8 cellular contexts compared by ENCODE assay signal in the genomic region with DNA sequence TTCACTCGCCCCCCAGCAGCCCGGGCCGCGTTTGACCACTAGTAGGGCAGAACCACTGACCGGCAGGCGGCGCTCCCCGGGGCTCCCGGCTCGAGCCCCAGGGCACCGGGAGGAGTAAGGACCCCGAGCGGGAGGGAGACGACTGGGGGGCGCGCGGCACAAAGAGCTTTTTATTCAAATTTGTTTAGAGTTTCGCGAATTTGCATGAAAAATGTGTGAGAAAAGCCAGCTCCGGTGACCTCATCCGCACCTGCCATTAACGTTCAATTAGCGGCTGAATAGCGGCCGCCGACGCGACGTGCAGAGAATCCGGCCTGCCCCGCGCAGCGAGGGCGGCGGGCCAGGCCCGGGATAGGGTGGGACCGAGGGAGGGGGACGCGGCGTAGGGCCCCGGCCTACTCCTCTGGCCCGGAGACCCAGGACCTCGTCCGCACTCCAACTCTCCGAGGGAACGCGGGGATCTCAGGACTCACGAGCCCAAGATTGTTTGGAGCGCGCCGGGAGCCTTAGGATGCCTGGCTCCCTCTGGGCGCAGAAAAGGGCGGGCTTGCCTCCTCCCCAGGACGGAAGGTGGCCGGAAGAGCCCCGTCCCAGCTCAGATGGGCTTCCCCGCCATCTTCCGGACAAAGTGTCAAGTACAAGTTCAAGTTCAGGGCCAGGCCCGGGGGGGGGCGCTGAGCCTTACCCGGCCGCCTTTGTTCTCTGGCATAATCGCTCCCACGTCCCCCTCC.
DNase-seq lines count a peak whose midpoint lies in the region; ATAC-seq and TF ChIP-seq lines count a peak whose summit lies in the region.

No MANE protein-coding gene starts in this region.

- in situ Hi-C loops in GM13976 (cut with MboI; ENCODE audit: low sequenced_read_pairs, unreplicated experiment), result no loop called here

- no peak overlapping the region for H3K27ac Mint-ChIP-seq in activated naive CD8-positive, alpha-beta T cell treated with anti-CD3 and anti-CD28 coated beads for 36 hours

- H4K20me1 ChIP-seq in hepatocyte (ENCODE audit: insufficient read depth, poor library complexity, severe bottlenecking), result no peaks in the 10 kb centered on the region

- H3K4me3 ChIP-seq in hepatocyte (no peak overlapping the region), spleen (peak overlapping the region; percentile 38 to 76 (median 43))

- peaks cover 16% of the 10 kb centered on the region for H3K4me1 Mint-ChIP-seq in activated naive CD8-positive, alpha-beta T cell treated with anti-CD3 and anti-CD28 coated beads for 36 hours

- no peaks in the 10 kb centered on the region for H3K9me2 ChIP-seq in hepatocyte (replicated peaks; ENCODE audit: insufficient read depth)

- H3K4me1 ChIP-seq in hepatocyte (ENCODE audit: insufficient read depth) (peaks cover 14% of the 10 kb centered on the region), spleen (peaks cover 11 to 42% (median 20%) of the 10 kb centered on the region in 6 donors)

- TF ChIP-seq POLR2A in spleen (IDR thresholded peaks at IDR 0.05), result no peak

- H3K27me3 ChIP-seq in hepatocyte (peaks cover 98% of the 10 kb centered on the region), spleen (replicated peaks in 1 of 7) (peaks cover 3 to 96% (median 59%) of the 10 kb centered on the region in 7 donors)

- H3K36me3 ChIP-seq in hepatocyte (replicated peaks; ENCODE audit: insufficient read depth, low read depth), result no peaks in the 10 kb centered on the region
- H3K36me3 ChIP-seq in spleen, result no peaks in the 10 kb centered on the region

- intact Hi-C loops in spleen (cut with DNase I; ENCODE audit: low total_unique reads), result no loop called here

- ATAC-seq in HG02938 (IDR thresholded peaks at IDR 0.05; ENCODE audit: unreplicated experiment) (peak; percentile 60), HG03196 (IDR thresholded peaks at IDR 0.05; ENCODE audit: unreplicated experiment) (no peak)

- H3K79me2 ChIP-seq in hepatocyte, result no peaks in the 10 kb centered on the region

- H2AFZ ChIP-seq in hepatocyte, result peak overlapping the region; percentile 39

- DNase-seq in AG08396 (ENCODE audit: low spot score) (peak; percentile 66), GM13976 (ENCODE audit: low spot score) (peak; percentile 89), NCI-H345 treated with DMSO at 0.1 percent for 48 hours (lab: John Stamatoyannopoulos, UW; ENCODE audit: unreplicated experiment) (peak; percentile 14), hepatocyte (ENCODE audit: low spot score) (peak; percentile 48), spleen (peak; percentile 83)
- DNase-seq in activated naive CD8-positive, alpha-beta T cell treated with anti-CD3 and anti-CD28 coated beads for 36 hours, result peak; percentile 49

- H3K27ac ChIP-seq in hepatocyte, result no peak overlapping the region
- H3K27ac ChIP-seq in spleen, result peak overlapping the region in 2 of 8 donors; percentile 32 to 38

- no peaks in the 10 kb centered on the region for H3K9me3 Mint-ChIP-seq in activated naive CD8-positive, alpha-beta T cell treated with anti-CD3 and anti-CD28 coated beads for 36 hours

- TF ChIP-seq CTCF in GM13976 (IDR thresholded peaks at IDR 0.05; ENCODE audit: borderline replicate concordance, control extremely low read depth, extremely low read depth, insufficient read depth, missing control alignments) (peak; percentile 68), hepatocyte (IDR thresholded peaks at IDR 0.05; ENCODE audit: poor library complexity) (peak; percentile 37), spleen (IDR thresholded peaks at IDR 0.05 in 8 of 11, conservative IDR thresholded peaks at IDR 0.05 in 3 of 11) (peak in 7 of 11 experiments; percentile 16 to 36 (median 22))

- H3K4me3 Mint-ChIP-seq in activated naive CD8-positive, alpha-beta T cell treated with anti-CD3 and anti-CD28 coated beads for 36 hours, result peak overlapping the region; percentile 69

- WGBS in hepatocyte (ENCODE audit: low lambda C conversion rate, missing lambda C conversion rate), result 4% methylated on average over 48 of the region's 64 CpGs
- 1 to 6% (median 2%) methylated on average over 38 to 64 of the region's 64 CpGs for WGBS in spleen, 5 donors

- peak overlapping the region; percentile 87 for H3K4me2 ChIP-seq in hepatocyte

- peaks cover 62% of the 10 kb centered on the region for H3K27me3 Mint-ChIP-seq in activated naive CD8-positive, alpha-beta T cell treated with anti-CD3 and anti-CD28 coated beads for 36 hours

- H3K9me3 ChIP-seq in hepatocyte (ENCODE audit: low read depth), result no peaks in the 10 kb centered on the region
- no peaks in the 10 kb centered on the region for H3K9me3 ChIP-seq in spleen

- no peaks in the 10 kb centered on the region for H3K36me3 Mint-ChIP-seq in activated naive CD8-positive, alpha-beta T cell treated with anti-CD3 and anti-CD28 coated beads for 36 hours

Comparison
In these comparisons a context has a peak if more than half of its experiments do, and no peak if none do; other contexts are left out.
1. DNase-seq: peak in every context shown above with its lines; median percentile 89 in GM13976; 83 in spleen; 66 in AG08396; 49 in activated naive CD8-positive, alpha-beta T cell treated with anti-CD3 and anti-CD28 coated beads for 36 hours; 48 in hepatocyte; 14 in NCI-H345 treated with DMSO at 0.1 percent for 48 hours.